Comparison of ENCODE assay signal across 8 cellular contexts in the genomic region with DNA sequence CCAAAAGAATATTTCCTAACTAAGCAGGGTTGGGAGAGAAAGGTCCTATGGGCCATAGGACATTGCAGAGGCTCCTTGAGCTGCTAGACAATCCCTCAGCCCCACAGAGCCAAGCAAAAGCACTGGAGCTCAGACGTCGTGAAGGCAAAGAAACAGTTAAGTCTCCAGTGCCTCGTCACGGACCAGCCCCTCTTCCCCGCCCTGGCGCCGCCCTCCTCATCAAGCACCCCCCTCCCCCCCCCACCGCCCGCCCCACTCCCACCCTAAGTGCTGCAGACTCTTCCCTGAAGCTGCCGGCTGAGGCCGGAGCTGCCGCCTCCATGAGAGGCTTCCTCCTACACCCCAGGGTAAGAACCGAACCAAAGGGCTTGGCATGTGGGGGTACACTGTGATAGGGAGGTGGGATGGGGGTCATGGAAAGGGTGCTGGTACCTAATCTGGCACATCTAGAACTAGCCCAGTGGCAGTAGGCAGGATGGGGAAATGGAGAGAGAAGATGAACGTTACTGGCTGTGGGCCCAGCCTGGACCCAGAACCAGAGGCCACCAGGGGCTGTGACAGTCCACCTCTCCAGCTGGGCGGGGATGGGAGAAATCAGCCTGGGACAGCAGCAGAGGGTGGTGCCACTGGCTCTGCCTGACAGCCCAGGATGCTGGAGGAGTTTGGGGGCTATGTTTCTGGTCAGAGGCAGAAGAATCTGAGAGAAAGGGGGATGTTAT. TPM values are rescaled to one million over a fixed set of nuclear protein-coding genes. Genes with fewer than 3 reads are reported as not detected.
DNase-seq lines count a peak whose midpoint lies in the region; ATAC-seq and TF ChIP-seq lines count a peak whose summit lies in the region.

A gene (plus strand): TSS at position 255 of the 719 bp plus-strand sequence. CDS start 3,866 bp downstream, outside the sequence.

- peak within 1 kb of the TSS; percentile 50 for H3K4me3 Mint-ChIP-seq in activated CD4-positive, alpha-beta T cell treated with anti-CD3 and anti-CD28 coated beads for 36 hours
- H3K4me3 Mint-ChIP-seq in T-helper 1 cell treated with Interleukin-12 subunit alpha and Interleukin-12 subunit beta and Interleukin-4 antibody, amounts not matched to agents 30 μg/mL and 1 μg/mL, for 36 hours = peak within 1 kb of the TSS; percentile 71
- peak within 1 kb of the TSS; percentile 64 to 84 (median 74) for H3K4me3 Mint-ChIP-seq in naive thymus-derived CD8-positive, alpha-beta T cell

- no peaks in the 10 kb centered on the region for H3K36me3 Mint-ChIP-seq in activated CD4-positive, alpha-beta T cell treated with anti-CD3 and anti-CD28 coated beads for 36 hours (ENCODE audit: low read depth)
- peaks cover 36% of the 10 kb centered on the region for H3K36me3 Mint-ChIP-seq in T-helper 1 cell treated with Interleukin-12 subunit alpha and Interleukin-12 subunit beta and Interleukin-4 antibody, amounts not matched to agents 30 μg/mL and 1 μg/mL, for 36 hours (ENCODE audit: low read depth)
- no peaks in the 10 kb centered on the region for H3K36me3 Mint-ChIP-seq in naive thymus-derived CD8-positive, alpha-beta T cell

- H3K9me3 Mint-ChIP-seq in activated CD4-positive, alpha-beta T cell treated with anti-CD3 and anti-CD28 coated beads for 36 hours (ENCODE audit: low read depth) = no peaks in the 10 kb centered on the region
- H3K9me3 Mint-ChIP-seq in T-helper 1 cell treated with Interleukin-12 subunit alpha and Interleukin-12 subunit beta and Interleukin-4 antibody, amounts not matched to agents 30 μg/mL and 1 μg/mL, for 36 hours = no peaks in the 10 kb centered on the region
- H3K9me3 Mint-ChIP-seq in naive thymus-derived CD8-positive, alpha-beta T cell = no peaks in the 10 kb centered on the region

- POLR2A ChIA-PET in activated CD4-positive, alpha-beta T cell treated with anti-CD3 and anti-CD28 coated beads for 36 hours (lab: Charles Lee) = no interaction called here
- POLR2A ChIA-PET in naive thymus-derived CD8-positive, alpha-beta T cell (lab: Charles Lee) = no interaction called here

- intact Hi-C loops in activated CD4-positive, alpha-beta T cell treated with anti-CD3 and anti-CD28 coated beads for 36 hours (cut with DNase I, micrococcal nuclease) = loop anchor here (5.0 to 10.0 kb wide), 2 partner anchors 35 to 257 kb away; a partner anchor contains a TSS

- peaks cover 22% of the 10 kb centered on the region for H3K27me3 Mint-ChIP-seq in activated CD4-positive, alpha-beta T cell treated with anti-CD3 and anti-CD28 coated beads for 36 hours
- H3K27me3 Mint-ChIP-seq in T-helper 1 cell treated with Interleukin-12 subunit alpha and Interleukin-12 subunit beta and Interleukin-4 antibody, amounts not matched to agents 30 μg/mL and 1 μg/mL, for 36 hours (ENCODE audit: low read depth) = peaks cover 30% of the 10 kb centered on the region
- H3K27me3 Mint-ChIP-seq in naive thymus-derived CD8-positive, alpha-beta T cell = peaks cover 7 to 27% (median 26%) of the 10 kb centered on the region in 5 donors

- H3K27ac Mint-ChIP-seq in activated CD4-positive, alpha-beta T cell treated with anti-CD3 and anti-CD28 coated beads for 36 hours = peak within 1 kb of the TSS; percentile 45
- H3K27ac Mint-ChIP-seq in T-helper 1 cell treated with Interleukin-12 subunit alpha and Interleukin-12 subunit beta and Interleukin-4 antibody, amounts not matched to agents 30 μg/mL and 1 μg/mL, for 36 hours = peak within 1 kb of the TSS; percentile 58
- H3K27ac Mint-ChIP-seq in naive thymus-derived CD8-positive, alpha-beta T cell = peak within 1 kb of the TSS in 7 of 10 donors; percentile 11 to 77 (median 40)

- peaks cover 24% of the 10 kb centered on the region for H3K4me1 Mint-ChIP-seq in activated CD4-positive, alpha-beta T cell treated with anti-CD3 and anti-CD28 coated beads for 36 hours
- H3K4me1 Mint-ChIP-seq in T-helper 1 cell treated with Interleukin-12 subunit alpha and Interleukin-12 subunit beta and Interleukin-4 antibody, amounts not matched to agents 30 μg/mL and 1 μg/mL, for 36 hours (ENCODE audit: low read depth) = peaks cover 51% of the 10 kb centered on the region
- peaks cover 17 to 40% (median 33%) of the 10 kb centered on the region in 4 donors for H3K4me1 Mint-ChIP-seq in naive thymus-derived CD8-positive, alpha-beta T cell

- CTCF ChIA-PET in activated CD4-positive, alpha-beta T cell treated with anti-CD3 and anti-CD28 coated beads for 36 hours (lab: Charles Lee) = interaction anchor here (0.7 kb wide), 1 partner anchor 23 kb away, joined by 3 read pairs; no protein-coding TSS in a partner anchor

- no peak for DNase-seq in activated CD4-positive, alpha-beta T cell treated with anti-CD3 and anti-CD28 coated beads for 36 hours
- no peak for DNase-seq in activated CD4-positive, alpha-beta T cell treated with anti-CD3 and anti-CD28 coated beads, Interleukin-2, amount 50 U/mL, for 4 hours
- DNase-seq in fibroblast of pulmonary artery (ENCODE audit: low read depth) = peak; percentile 49
- DNase-seq in naive thymus-derived CD8-positive, alpha-beta T cell = peak in 2 of 10 donors; percentile 16 to 20

- H3K4me3 ChIP-seq in fibroblast of pulmonary artery (replicated peaks; ENCODE audit: low read depth, low read length) = peak within 1 kb of the TSS; percentile 59

- no peak for TF ChIP-seq CTCF in fibroblast of pulmonary artery (IDR thresholded peaks at IDR 0.05; ENCODE audit: low read length, missing control alignments)

- no peak for ATAC-seq in activated CD4-positive, alpha-beta T cell treated with anti-CD3 and anti-CD28 coated beads for 36 hours
- ATAC-seq in naive thymus-derived CD8-positive, alpha-beta T cell = peak; percentile 38 to 46
- ATAC-seq in HG03159 (IDR thresholded peaks at IDR 0.05; ENCODE audit: unreplicated experiment) (no peak), HG03571 (IDR thresholded peaks at IDR 0.05; ENCODE audit: unreplicated experiment) (no peak), GM19023 (IDR thresholded peaks at IDR 0.05; ENCODE audit: unreplicated experiment) (no peak)

RNA-seq across cellular contexts. Expression of the gene that starts here (rescaled TPM):
- 1 to 10 TPM; 1.3 TPM for total RNA-seq in activated CD4-positive, alpha-beta T cell treated with anti-CD3 and anti-CD28 coated beads for 36 hours
- under 1 TPM; 0.22 to 0.39 TPM for total RNA-seq in naive thymus-derived CD8-positive, alpha-beta T cell
- polyA plus RNA-seq in naive thymus-derived CD8-positive, alpha-beta T cell = under 1 TPM in 2 of 3 donors, not detected in 1; 0.05 to 0.26 TPM

Comparison
In these comparisons a context has a peak if more than half of its experiments do, and no peak if none do; other contexts are left out.
1. Peak in ATAC-seq in naive thymus-derived CD8-positive, alpha-beta T cell; RNA of the gene not detected or under 1 TPM.